ENCODE assay signal across 11 cellular contexts in genomic region chr5:6631441-6631840, GRCh38. TPM values are rescaled to one million over a fixed set of nuclear protein-coding genes. Genes with fewer than 3 reads are reported as not detected.
A peak's percentile ranks its signal among the peaks of the same experiment; 100 is the strongest.
DNase-seq lines count a peak whose midpoint lies in the region; ATAC-seq, FAIRE-seq and TF ChIP-seq lines count a peak whose summit lies in the region.
"Had no signal": no experiment of that assay in that cellular context is flagged by ENCODE, and none has a peak within 500 bp of the region (broad histone marks: within the 10 kb centered on the region; RNA-seq: fewer than 3 reads in every experiment).

No MANE protein-coding gene starts in this region.

- H3K9me3 Mint-ChIP-seq in Calu3 (ENCODE audit: low read depth, unreplicated experiment) = no peaks in the 10 kb centered on the region
- no peaks in the 10 kb centered on the region for H3K9me3 Mint-ChIP-seq in naive thymus-derived CD8-positive, alpha-beta T cell

- no peaks in the 10 kb centered on the region for H3F3A ChIP-seq in Loucy (ENCODE audit: low read depth)

- no peak overlapping the region for H3K27ac Mint-ChIP-seq in Calu3 (ENCODE audit: unreplicated experiment)
- H3K27ac Mint-ChIP-seq in naive thymus-derived CD8-positive, alpha-beta T cell = peak overlapping the region in 8 of 10 donors; percentile 21 to 97 (median 78)

- no peak overlapping the region for H2AFZ ChIP-seq in Loucy (ENCODE audit: low read length)

- POLR2A ChIA-PET in naive thymus-derived CD8-positive, alpha-beta T cell (lab: Charles Lee) = interaction anchor here (3.0 kb wide), 1 partner anchor 1209 kb away, joined by 16 read pairs; the partner anchor contains the start of gene ICE1

- no peak for TF ChIP-seq CTCF in Calu3 (IDR thresholded peaks at IDR 0.05; ENCODE audit: unreplicated experiment)
- no peak for TF ChIP-seq CTCF in Loucy (conservative IDR thresholded peaks at IDR 0.05; ENCODE audit: low read length)
- TF ChIP-seq CTCF in brain microvascular endothelial cell (IDR thresholded peaks at IDR 0.05; ENCODE audit: low read depth, low read length, missing control alignments) = no peak

- CTCF ChIA-PET in Calu3 (lab: Charles Lee) = no interaction called here

- H3K4me3 Mint-ChIP-seq in Calu3 (ENCODE audit: low read depth, unreplicated experiment) = peak overlapping the region; percentile 88
- H3K4me3 Mint-ChIP-seq in naive thymus-derived CD8-positive, alpha-beta T cell = peak overlapping the region; percentile 58 to 98 (median 93)

- H3K9me3 ChIP-seq in Loucy (ENCODE audit: insufficient read depth, low read depth, low read length) = no peaks in the 10 kb centered on the region
- H3K9me3 ChIP-seq in small intestine (ENCODE audit: control insufficient read depth, low read depth) = no peaks in the 10 kb centered on the region
- H3K9me3 ChIP-seq: neutrophil had no signal

- TSS peak; percentile 14 for BruUV-seq in Calu3 (replicated peaks; lab: Mats Ljungman, UMichigan)

- WGBS in small intestine, 3 donors = 82 to 91% (median 90%) methylated on average over 4 of the region's 4 CpGs

- H3K27ac ChIP-seq in brain microvascular endothelial cell (no peak overlapping the region), small intestine (ENCODE audit: low read depth in 1 of 2, low read length in 1 of 2) (no peak overlapping the region)

- peaks cover 51% of the 10 kb centered on the region for H4K20me1 ChIP-seq in Loucy (ENCODE audit: insufficient read depth, low read length, poor library complexity, severe bottlenecking)

- H3K36me3 ChIP-seq in Loucy (ENCODE audit: insufficient read depth, low read length) (peaks cover 10% of the 10 kb centered on the region; the same call in 1 of the 2 replicates), brain microvascular endothelial cell (replicated peaks) (peaks cover 35% of the 10 kb centered on the region), small intestine (ENCODE audit: control insufficient read depth in 2 of 2, insufficient read depth in 2 of 2, low read length in 2 of 2) (peaks cover 0 to 6% of the 10 kb centered on the region in 2 donors)

- in situ Hi-C loops in brain microvascular endothelial cell (cut with HindIII; ENCODE audit: low pct_ligation_motif_present, low sequenced_read_pairs) = loop anchor here (25.0 kb wide), 1 partner anchor 106 kb away; no protein-coding TSS in a partner anchor

- H3K9ac ChIP-seq in Loucy (ENCODE audit: low read depth, low read length, poor library complexity, severe bottlenecking) = peak overlapping the region; percentile 83

- DNase-seq in Calu3 (no peak), brain microvascular endothelial cell (no peak), small intestine (no peak)
- DNase-seq in naive thymus-derived CD8-positive, alpha-beta T cell = no peak
- DNase-seq: cerebellar nuclear complex had no signal

- H3K79me2 ChIP-seq in Loucy (ENCODE audit: insufficient read depth, low read length) = peaks cover 89% of the 10 kb centered on the region

- H3K4me2 ChIP-seq in Loucy (ENCODE audit: low read depth, low read length, poor library complexity, severe bottlenecking) = peak overlapping the region; percentile 92

- H3K4me1 Mint-ChIP-seq in Calu3 (ENCODE audit: low read depth, unreplicated experiment) = peaks cover 18% of the 10 kb centered on the region
- peaks cover 24 to 58% (median 54%) of the 10 kb centered on the region in 4 donors for H3K4me1 Mint-ChIP-seq in naive thymus-derived CD8-positive, alpha-beta T cell

- H3K27me3 ChIP-seq in Loucy (ENCODE audit: insufficient read depth, low read length, poor library complexity, severe bottlenecking) = no peaks in the 10 kb centered on the region
- no peaks in the 10 kb centered on the region for H3K27me3 ChIP-seq in brain microvascular endothelial cell (replicated peaks)
- no peaks in the 10 kb centered on the region for H3K27me3 ChIP-seq in small intestine (ENCODE audit: control insufficient read depth in 2 of 2, insufficient read depth in 2 of 2, low read length in 2 of 2)

- intact Hi-C loops in Calu3 (cut with micrococcal nuclease; ENCODE audit: unreplicated experiment) = no loop called here

- FAIRE-seq in small intestine (lab: Jason Lieb, UNC) = no peak
- FAIRE-seq: RCC 7860 had no signal

- H3K27me3 Mint-ChIP-seq in Calu3 (ENCODE audit: unreplicated experiment) = no peaks in the 10 kb centered on the region
- H3K27me3 Mint-ChIP-seq in naive thymus-derived CD8-positive, alpha-beta T cell = peaks cover 0 to 5% (median 0%) of the 10 kb centered on the region in 5 donors

- ATAC-seq in naive thymus-derived CD8-positive, alpha-beta T cell = no peak
- ATAC-seq in GM21367 (IDR thresholded peaks at IDR 0.05; ENCODE audit: unreplicated experiment) (no peak), HG02884 (IDR thresholded peaks at IDR 0.05; ENCODE audit: unreplicated experiment) (no peak), HG03280 (IDR thresholded peaks at IDR 0.05; ENCODE audit: unreplicated experiment) (no peak)

- no peaks in the 10 kb centered on the region for H3K9me2 ChIP-seq in Loucy (replicated peaks; ENCODE audit: low read depth, low read length)

- H3K4me1 ChIP-seq in Loucy (ENCODE audit: insufficient read depth, low read length, poor library complexity, severe bottlenecking) (peaks cover 25% of the 10 kb centered on the region), small intestine (ENCODE audit: control insufficient read depth in 2 of 2, insufficient read depth in 1 of 2, low read depth in 1 of 2, low read length in 1 of 2) (peaks cover 2 to 4% of the 10 kb centered on the region in 2 donors)

- peaks cover 64% of the 10 kb centered on the region for H3K36me3 Mint-ChIP-seq in Calu3 (ENCODE audit: insufficient read depth, unreplicated experiment)
- H3K36me3 Mint-ChIP-seq in naive thymus-derived CD8-positive, alpha-beta T cell = peaks cover 0 to 46% (median 10%) of the 10 kb centered on the region in 3 donors

- peak overlapping the region; percentile 97 for H3K4me3 ChIP-seq in Loucy (ENCODE audit: low read length, poor library complexity, severe bottlenecking)
- peak overlapping the region; percentile 71 for H3K4me3 ChIP-seq in brain microvascular endothelial cell (ENCODE audit: low read depth, low read length)
- H3K4me3 ChIP-seq in small intestine (ENCODE audit: low read depth in 1 of 2, low read length in 2 of 2) = no peak overlapping the region

RNA-seq across cellular contexts. Expression of gene NSUN2, which starts 1.4 kb away (rescaled TPM):
- total RNA-seq in Calu3 (2022) = 90.7 and 91.2 TPM in 2 replicates
- 10 to 100 TPM; 84.6 to 86.5 TPM for total RNA-seq in naive thymus-derived CD8-positive, alpha-beta T cell
- 10 to 100 TPM; 18.3 to 48.7 (median 27.8) TPM for polyA plus RNA-seq in naive thymus-derived CD8-positive, alpha-beta T cell
- polyA plus RNA-seq in small intestine = 10 to 100 TPM; 36.5 to 45.7 (median 41.9) TPM

RNA-seq across cellular contexts. Expression of gene SRD5A1, which starts 1.8 kb away (rescaled TPM):
- total RNA-seq in Calu3 (2022) = 15.6 and 15.9 TPM in 2 replicates
- 1 to 10 TPM; 9.0 to 9.4 TPM for total RNA-seq in naive thymus-derived CD8-positive, alpha-beta T cell
- polyA plus RNA-seq in naive thymus-derived CD8-positive, alpha-beta T cell = 1 to 10 TPM; 4.3 to 6.8 (median 4.4) TPM
- 10 to 100 TPM in 2 of 3 donors, 1 to 10 TPM in 1; 9.2 to 16.6 (median 14.5) TPM for polyA plus RNA-seq in small intestine

Comparison
In these comparisons a context has a peak if more than half of its experiments do, and no peak if none do; other contexts are left out.
1. H3K4me3 ChIP-seq: peak in Loucy (single experiment) and brain microvascular endothelial cell (single experiment); none in small intestine (0 of 2).